Comparison of ENCODE assay signal across 10 cellular contexts in the genomic region with DNA sequence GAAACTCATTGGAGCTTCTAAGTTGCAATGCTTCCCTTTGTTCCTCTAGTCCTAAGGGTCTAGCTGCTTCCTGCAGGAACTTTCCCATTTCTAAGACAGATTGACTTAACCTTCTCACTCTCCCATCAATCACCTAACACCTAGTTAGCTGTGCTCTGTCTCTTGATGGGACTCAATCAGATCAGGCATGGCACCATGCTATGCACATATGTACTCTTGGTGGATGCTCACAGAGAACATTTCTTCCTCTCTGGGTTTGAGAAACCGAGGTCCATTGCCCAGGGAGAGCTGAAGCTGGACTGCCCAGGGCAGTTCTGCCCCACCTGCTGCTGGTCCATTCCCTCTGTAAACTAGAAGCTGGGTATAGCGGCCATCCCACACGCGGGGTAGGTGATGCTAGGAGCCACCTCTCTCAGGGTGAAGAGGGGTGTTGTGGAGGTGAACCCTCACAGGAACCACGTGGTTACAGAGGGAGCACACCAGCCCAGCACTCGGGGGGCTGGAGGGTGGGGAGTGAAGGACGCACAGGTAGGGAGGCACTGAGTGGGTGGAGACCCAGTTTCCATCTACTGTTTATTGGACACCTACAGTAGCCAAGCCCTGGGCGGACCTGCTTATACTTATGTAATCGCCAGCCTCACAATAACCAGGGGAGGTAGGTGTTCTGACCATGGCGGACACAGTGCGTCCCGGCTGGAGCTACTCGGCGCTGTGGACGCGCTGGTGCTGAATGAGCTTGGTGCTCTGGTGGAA. TPM values are rescaled to one million over a fixed set of nuclear protein-coding genes. Genes with fewer than 3 reads are reported as not detected.
DNase-seq lines count a peak whose midpoint lies in the region; ATAC-seq, FAIRE-seq and TF ChIP-seq lines count a peak whose summit lies in the region.
"Had no signal": no experiment of that assay in that cellular context is flagged by ENCODE, and none has a peak within 500 bp of the region (broad histone marks: within the 10 kb centered on the region; RNA-seq: fewer than 3 reads in every experiment).

No MANE protein-coding gene starts in this region.

- intact Hi-C loops in kidney (cut with DNase I), result no loop called here

- TF ChIP-seq CTCF in kidney (IDR thresholded peaks at IDR 0.05; ENCODE audit: borderline replicate concordance, extremely low read depth, insufficient read depth), result no peak

- H3K9ac ChIP-seq in kidney (ENCODE audit: low read length in 2 of 2) (peak overlapping the region in 1 of 2 donors; percentile 22), subcutaneous abdominal adipose tissue (ENCODE audit: low read length in 5 of 5) (peak overlapping the region in 2 of 5 donors; percentile 21 to 56)

- H3K27ac Mint-ChIP-seq in T-helper 2 cell treated with Interferon-gamma antibody and Interleukin-4, amounts not matched to agents 5 μg/mL and 100 μg/mL, for 36 hours, result peak overlapping the region; percentile 60
- H3K27ac Mint-ChIP-seq in activated naive CD8-positive, alpha-beta T cell treated with anti-CD3 and anti-CD28 coated beads for 36 hours, result peak overlapping the region; percentile 75

- H3K4me3 ChIP-seq in kidney (ENCODE audit: low read length in 2 of 2) (peak overlapping the region; percentile 21 to 53), subcutaneous abdominal adipose tissue (ENCODE audit: low read depth in 1 of 5, low read length in 5 of 5) (peak overlapping the region in 3 of 5 donors; percentile 32 to 63 (median 54))
- H3K4me3 ChIP-seq: lung had no signal

- H3K4me3 Mint-ChIP-seq in T-helper 2 cell treated with Interferon-gamma antibody and Interleukin-4, amounts not matched to agents 5 μg/mL and 100 μg/mL, for 36 hours, result peak overlapping the region; percentile 83
- peak overlapping the region; percentile 76 for H3K4me3 Mint-ChIP-seq in activated naive CD8-positive, alpha-beta T cell treated with anti-CD3 and anti-CD28 coated beads for 36 hours

- H3K9me3 ChIP-seq in kidney (ENCODE audit: control insufficient read depth in 1 of 2, low read length in 2 of 2) (no peaks in the 10 kb centered on the region), subcutaneous abdominal adipose tissue (ENCODE audit: control insufficient read depth in 5 of 5, low read length in 5 of 5) (no peaks in the 10 kb centered on the region)

- DNase-seq in T-helper 2 cell treated with Interferon-gamma antibody and Interleukin-4, amounts not matched to agents 5 μg/mL and 100 μg/mL, for 36 hours (ENCODE audit: low spot score), result no peak
- DNase-seq in T-helper 2 cell, result no peak
- DNase-seq in activated naive CD8-positive, alpha-beta T cell treated with anti-CD3 and anti-CD28 coated beads for 36 hours, result no peak
- peak; percentile 75 for DNase-seq in kidney
- DNase-seq in NCI-H1048 (lab: John Stamatoyannopoulos, UW), result no peak
- no peak for DNase-seq in LoVo (ENCODE audit: low spot score)

- no peaks in the 10 kb centered on the region for H3K9me3 Mint-ChIP-seq in T-helper 2 cell treated with Interferon-gamma antibody and Interleukin-4, amounts not matched to agents 5 μg/mL and 100 μg/mL, for 36 hours
- no peaks in the 10 kb centered on the region for H3K9me3 Mint-ChIP-seq in activated naive CD8-positive, alpha-beta T cell treated with anti-CD3 and anti-CD28 coated beads for 36 hours

- H3K27me3 Mint-ChIP-seq in T-helper 2 cell treated with Interferon-gamma antibody and Interleukin-4, amounts not matched to agents 5 μg/mL and 100 μg/mL, for 36 hours (ENCODE audit: low read depth), result no peaks in the 10 kb centered on the region
- no peaks in the 10 kb centered on the region for H3K27me3 Mint-ChIP-seq in activated naive CD8-positive, alpha-beta T cell treated with anti-CD3 and anti-CD28 coated beads for 36 hours

- H3K27ac ChIP-seq in kidney (ENCODE audit: low read depth in 2 of 2, low read length in 2 of 2), result peak overlapping the region in 1 of 2 donors; percentile 71
- H3K27ac ChIP-seq in subcutaneous abdominal adipose tissue (ENCODE audit: low read depth, low read length), result no peak overlapping the region
- H3K27ac ChIP-seq: SK-N-MC had no signal

- peaks cover 0 to 13% (median 6%) of the 10 kb centered on the region in 5 donors for H3K27me3 ChIP-seq in subcutaneous abdominal adipose tissue (ENCODE audit: control insufficient read depth in 5 of 5, insufficient read depth in 4 of 5, low read length in 5 of 5)

- FAIRE-seq in kidney (lab: Jason Lieb, UNC), result no peak

- H3K36me3 Mint-ChIP-seq in T-helper 2 cell treated with Interferon-gamma antibody and Interleukin-4, amounts not matched to agents 5 μg/mL and 100 μg/mL, for 36 hours (ENCODE audit: low read depth), result peaks cover 29% of the 10 kb centered on the region
- H3K36me3 Mint-ChIP-seq in activated naive CD8-positive, alpha-beta T cell treated with anti-CD3 and anti-CD28 coated beads for 36 hours, result peaks cover 50% of the 10 kb centered on the region

- peaks cover 35% of the 10 kb centered on the region for H3K4me1 Mint-ChIP-seq in T-helper 2 cell treated with Interferon-gamma antibody and Interleukin-4, amounts not matched to agents 5 μg/mL and 100 μg/mL, for 36 hours (ENCODE audit: low read depth)
- peaks cover 41% of the 10 kb centered on the region for H3K4me1 Mint-ChIP-seq in activated naive CD8-positive, alpha-beta T cell treated with anti-CD3 and anti-CD28 coated beads for 36 hours

- no peak for ATAC-seq in HG03469 (IDR thresholded peaks at IDR 0.05; ENCODE audit: unreplicated experiment)

- peaks cover 17 to 39% of the 10 kb centered on the region in 2 donors for H3K4me1 ChIP-seq in kidney (ENCODE audit: control insufficient read depth in 1 of 2, insufficient read depth in 1 of 2, low read depth in 1 of 2, low read length in 2 of 2)
- peaks cover 9 to 55% (median 47%) of the 10 kb centered on the region in 5 donors for H3K4me1 ChIP-seq in subcutaneous abdominal adipose tissue (ENCODE audit: control insufficient read depth in 5 of 5, insufficient read depth in 5 of 5, low read length in 5 of 5)

- H3K36me3 ChIP-seq in kidney (ENCODE audit: control insufficient read depth in 1 of 2, insufficient read depth in 2 of 2, low read length in 2 of 2) (peaks cover 4 to 6% of the 10 kb centered on the region in 2 donors), subcutaneous abdominal adipose tissue (ENCODE audit: control insufficient read depth in 5 of 5, insufficient read depth in 5 of 5, low read length in 5 of 5) (peaks cover 0 to 7% (median 2%) of the 10 kb centered on the region in 5 donors)

RNA-seq across cellular contexts. Expression of a gene that starts 3.1 kb away (rescaled TPM):
- total RNA-seq in activated naive CD8-positive, alpha-beta T cell treated with anti-CD3 and anti-CD28 coated beads for 36 hours, result 100 to 1,000 TPM; 154 to 162 TPM
- 60.4 TPM for total RNA-seq in kidney
- polyA plus RNA-seq in kidney (ENCODE audit: insufficient read depth, low read depth, low replicate concordance), result 98.0 TPM

RNA-seq across cellular contexts. Expression of a gene that starts 6.6 kb away (rescaled TPM):
- total RNA-seq in activated naive CD8-positive, alpha-beta T cell treated with anti-CD3 and anti-CD28 coated beads for 36 hours, result 10 to 100 TPM; 76.9 to 79.2 TPM
- total RNA-seq in kidney, result 142 TPM
- 294 TPM for polyA plus RNA-seq in kidney (ENCODE audit: insufficient read depth, low read depth, low replicate concordance)

RNA-seq across cellular contexts. Expression of a gene that starts 11.6 kb away (rescaled TPM):
- total RNA-seq in activated naive CD8-positive, alpha-beta T cell treated with anti-CD3 and anti-CD28 coated beads for 36 hours, result 10 to 100 TPM in 1 of 2 experiments, 1 to 10 TPM in 1; 10.0 to 10.2 TPM
- 38.6 TPM for total RNA-seq in kidney
- polyA plus RNA-seq in kidney (ENCODE audit: insufficient read depth, low read depth, low replicate concordance), result 12.9 TPM

RNA-seq across cellular contexts. Expression of a gene that starts 17.7 kb away (rescaled TPM):
- 100 to 1,000 TPM; 671 to 701 TPM for total RNA-seq in activated naive CD8-positive, alpha-beta T cell treated with anti-CD3 and anti-CD28 coated beads for 36 hours
- total RNA-seq in kidney, result 229 TPM
- polyA plus RNA-seq in kidney (ENCODE audit: insufficient read depth, low read depth, low replicate concordance), result 191 TPM

RNA-seq across cellular contexts. Expression of a gene that starts 41.9 kb away (rescaled TPM):
- total RNA-seq in activated naive CD8-positive, alpha-beta T cell treated with anti-CD3 and anti-CD28 coated beads for 36 hours, result 10 to 100 TPM; 11.1 to 11.8 TPM
- 16.9 TPM for total RNA-seq in kidney
- 7.7 TPM for polyA plus RNA-seq in kidney (ENCODE audit: insufficient read depth, low read depth, low replicate concordance)
